ENCODE assay signal across 16 cellular contexts in genomic region chr7:139457153-139457946, GRCh38. TPM values are rescaled to one million over a fixed set of nuclear protein-coding genes. Genes with fewer than 3 reads are reported as not detected.
DNase-seq lines count a peak whose midpoint lies in the region; ATAC-seq and TF ChIP-seq lines count a peak whose summit lies in the region.
"Had no signal": no experiment of that assay in that cellular context is flagged by ENCODE, and none has a peak within 500 bp of the region (broad histone marks: within the 10 kb centered on the region; RNA-seq: fewer than 3 reads in every experiment).

No MANE protein-coding gene starts in this region.

- ATAC-seq in sciatic nerve (peak; percentile 33), GM18519 (IDR thresholded peaks at IDR 0.05; ENCODE audit: low FRiP score, unreplicated experiment) (no peak)

- peak; percentile 43 for DNase-seq in ELR (ENCODE audit: low read depth)
- peak; percentile 46 for DNase-seq in M059J (ENCODE audit: low read depth)
- DNase-seq in fibroblast of mammary gland (ENCODE audit: low read depth), result peak; percentile 22
- no peak for DNase-seq in sciatic nerve (ENCODE audit: low spot score)
- DNase-seq in stimulated activated CD4-positive, alpha-beta T cell treated with anti-CD3 and anti-CD28 coated beads, Interleukin-4, amount 100 ng/mL, for 1 hour, result no peak
- DNase-seq in cortex of kidney (lab: John Stamatoyannopoulos, UW), result no peak
- DNase-seq in cerebellum (ENCODE audit: low spot score), result no peak
- DNase-seq: activated B cell treated with CpG ODN at 0.5 μM for 24 hours; activated naive CD8-positive, alpha-beta T cell treated with anti-CD3 and anti-CD28 coated beads, Interleukin-2, amount 10 ng/mL, durations not matched to agents 7 days and 5 days; dermis blood vessel endothelial cell; NCI-H1048; stimulated activated CD4-positive, alpha-beta T cell treated with anti-CD3 and anti-CD28 coated beads, Interleukin-2, amount 100 ng/mL, for 48 hours; stimulated activated naive B cell treated with anti-CD40 and anti-IgM and Interleukin-4, amounts not matched to agents 10 μg/mL and 1 μg/mL and 100 μg/mL, for 72 hours; SW 1271 had no signal

- TF ChIP-seq CTCF in fibroblast of mammary gland (conservative IDR thresholded peaks at IDR 0.05; ENCODE audit: control insufficient read depth, insufficient read depth, low read depth, low read length), result no peak

- intact Hi-C loops in sciatic nerve (cut with DNase I), result no loop called here

- H3K4me3 ChIP-seq in fibroblast of mammary gland (ENCODE audit: control insufficient read depth, low read depth, low read length), result no peak overlapping the region
- H3K4me3 ChIP-seq: BLaER1 treated with 17β-estradiol and CSF1 and Interleukin-3, amounts not matched to agents 10 nM and 100 nM had no signal

RNA-seq across cellular contexts. Expression of gene KLRG2, which starts 26.1 kb away (rescaled TPM):
- total RNA-seq in M059J (2014; rRNA removed; shearing (Covaris generic)), result 0.07 TPM in 1 of 2 replicates, not detected in the other
- total RNA-seq in sciatic nerve (9.0 TPM), cerebellum (not detected)
- total RNA-seq: activated B cell treated with CpG ODN at 0.5 μM for 24 hours; activated naive CD8-positive, alpha-beta T cell treated with anti-CD3 and anti-CD28 coated beads, Interleukin-2, amount 10 ng/mL, durations not matched to agents 7 days and 5 days had no signal

Comparison
In these comparisons a context has a peak if more than half of its experiments do, and no peak if none do; other contexts are left out.
1. DNase-seq: peak in ELR (single experiment), M059J (single experiment) and fibroblast of mammary gland (single experiment); none in sciatic nerve (single experiment), stimulated activated CD4-positive, alpha-beta T cell treated with anti-CD3 and anti-CD28 coated beads, Interleukin-4, amount 100 ng/mL, for 1 hour (single experiment), cortex of kidney (single experiment) and cerebellum (single experiment).